Comparison of ENCODE assay signal across 1 cellular context in the genomic region with DNA sequence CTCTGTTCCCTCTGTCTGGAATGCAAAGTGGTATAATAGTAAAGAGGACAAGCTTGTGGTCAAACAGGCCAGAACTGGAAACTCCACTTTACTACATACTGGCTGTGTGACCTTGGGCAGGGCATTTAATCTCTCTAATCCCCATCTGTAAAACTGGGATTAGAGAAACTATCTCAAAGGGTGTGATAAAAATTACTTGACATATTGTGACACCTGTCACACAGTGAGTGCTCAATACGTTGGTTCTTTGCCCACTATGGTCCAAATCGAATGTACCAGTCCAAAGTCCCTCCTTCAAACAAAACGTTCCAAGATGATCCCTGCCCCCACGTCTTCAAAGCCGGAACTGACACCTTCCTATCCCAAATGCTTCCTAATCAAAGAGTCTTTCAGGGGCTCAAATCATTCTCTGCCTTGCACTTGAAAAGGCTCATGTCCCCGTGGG.
TF ChIP-seq lines count a peak whose summit lies in the region.

No MANE protein-coding gene starts in this region.

TF ChIP-seq in K562, 482 proteins besides CTCF, POLR2A, EP300 and RAD21:
- TF ChIP-seq ZNF311 (CRISPR knock-in tag; IDR thresholded peaks at IDR 0.05) (no peak), PCBP2 (IDR thresholded peaks at IDR 0.05; ENCODE audit: low read depth, low read length, poor library complexity, severe bottlenecking) (no peak), ELF2 (CRISPR knock-in tag; IDR thresholded peaks at IDR 0.05) (no peak), ZNF766 (CRISPR knock-in tag; conservative IDR thresholded peaks at IDR 0.05) (0 out of 2 replicates have a peak, but pooled peaks have one; percentile 38), CBFA2T3 (IDR thresholded peaks at IDR 0.05) (peak; percentile 17; the same call in 1 of the 2 replicates), NBN (IDR thresholded peaks at IDR 0.05; ENCODE audit: low read depth) (0 out of 2 replicates have a peak, but pooled peaks have one; percentile 37), NFATC3 (IDR thresholded peaks at IDR 0.05) (no peak), ESRRA (IDR thresholded peaks at IDR 0.05; ENCODE audit: borderline replicate concordance, low read depth) (0 out of 2 replicates have a peak, but pooled peaks have one; percentile 51), DPF2 (IDR thresholded peaks at IDR 0.05) (peak; percentile 17; the same call in 1 of the 2 replicates)
- TF ChIP-seq, protein P1, sequence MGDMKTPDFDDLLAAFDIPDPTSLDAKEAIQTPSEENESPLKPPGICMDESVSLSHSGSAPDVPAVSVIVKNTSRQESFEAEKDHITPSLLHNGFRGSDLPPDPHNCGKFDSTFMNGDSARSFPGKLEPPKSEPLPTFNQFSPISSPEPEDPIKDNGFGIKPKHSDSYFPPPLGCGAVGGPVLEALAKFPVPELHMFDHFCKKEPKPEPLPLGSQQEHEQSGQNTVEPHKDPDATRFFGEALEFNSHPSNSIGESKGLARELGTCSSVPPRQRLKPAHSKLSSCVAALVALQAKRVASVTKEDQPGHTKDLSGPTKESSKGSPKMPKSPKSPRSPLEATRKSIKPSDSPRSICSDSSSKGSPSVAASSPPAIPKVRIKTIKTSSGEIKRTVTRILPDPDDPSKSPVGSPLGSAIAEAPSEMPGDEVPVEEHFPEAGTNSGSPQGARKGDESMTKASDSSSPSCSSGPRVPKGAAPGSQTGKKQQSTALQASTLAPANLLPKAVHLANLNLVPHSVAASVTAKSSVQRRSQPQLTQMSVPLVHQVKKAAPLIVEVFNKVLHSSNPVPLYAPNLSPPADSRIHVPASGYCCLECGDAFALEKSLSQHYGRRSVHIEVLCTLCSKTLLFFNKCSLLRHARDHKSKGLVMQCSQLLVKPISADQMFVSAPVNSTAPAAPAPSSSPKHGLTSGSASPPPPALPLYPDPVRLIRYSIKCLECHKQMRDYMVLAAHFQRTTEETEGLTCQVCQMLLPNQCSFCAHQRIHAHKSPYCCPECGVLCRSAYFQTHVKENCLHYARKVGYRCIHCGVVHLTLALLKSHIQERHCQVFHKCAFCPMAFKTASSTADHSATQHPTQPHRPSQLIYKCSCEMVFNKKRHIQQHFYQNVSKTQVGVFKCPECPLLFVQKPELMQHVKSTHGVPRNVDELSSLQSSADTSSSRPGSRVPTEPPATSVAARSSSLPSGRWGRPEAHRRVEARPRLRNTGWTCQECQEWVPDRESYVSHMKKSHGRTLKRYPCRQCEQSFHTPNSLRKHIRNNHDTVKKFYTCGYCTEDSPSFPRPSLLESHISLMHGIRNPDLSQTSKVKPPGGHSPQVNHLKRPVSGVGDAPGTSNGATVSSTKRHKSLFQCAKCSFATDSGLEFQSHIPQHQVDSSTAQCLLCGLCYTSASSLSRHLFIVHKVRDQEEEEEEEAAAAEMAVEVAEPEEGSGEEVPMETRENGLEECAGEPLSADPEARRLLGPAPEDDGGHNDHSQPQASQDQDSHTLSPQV (IDR thresholded peaks at IDR 0.05), result peak; percentile 30; the same call in 1 of the 2 replicates
- TF ChIP-seq, protein P2, sequence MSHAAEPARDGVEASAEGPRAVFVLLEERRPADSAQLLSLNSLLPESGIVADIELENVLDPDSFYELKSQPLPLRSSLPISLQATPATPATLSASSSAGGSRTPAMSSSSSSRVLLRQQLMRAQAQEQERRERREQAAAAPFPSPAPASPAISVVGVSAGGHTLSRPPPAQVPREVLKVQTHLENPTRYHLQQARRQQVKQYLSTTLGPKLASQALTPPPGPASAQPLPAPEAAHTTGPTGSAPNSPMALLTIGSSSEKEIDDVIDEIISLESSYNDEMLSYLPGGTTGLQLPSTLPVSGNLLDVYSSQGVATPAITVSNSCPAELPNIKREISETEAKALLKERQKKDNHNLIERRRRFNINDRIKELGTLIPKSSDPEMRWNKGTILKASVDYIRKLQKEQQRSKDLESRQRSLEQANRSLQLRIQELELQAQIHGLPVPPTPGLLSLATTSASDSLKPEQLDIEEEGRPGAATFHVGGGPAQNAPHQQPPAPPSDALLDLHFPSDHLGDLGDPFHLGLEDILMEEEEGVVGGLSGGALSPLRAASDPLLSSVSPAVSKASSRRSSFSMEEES (CRISPR knock-in tag; IDR thresholded peaks at IDR 0.05), result no peak
- TF ChIP-seq, protein P3, sequence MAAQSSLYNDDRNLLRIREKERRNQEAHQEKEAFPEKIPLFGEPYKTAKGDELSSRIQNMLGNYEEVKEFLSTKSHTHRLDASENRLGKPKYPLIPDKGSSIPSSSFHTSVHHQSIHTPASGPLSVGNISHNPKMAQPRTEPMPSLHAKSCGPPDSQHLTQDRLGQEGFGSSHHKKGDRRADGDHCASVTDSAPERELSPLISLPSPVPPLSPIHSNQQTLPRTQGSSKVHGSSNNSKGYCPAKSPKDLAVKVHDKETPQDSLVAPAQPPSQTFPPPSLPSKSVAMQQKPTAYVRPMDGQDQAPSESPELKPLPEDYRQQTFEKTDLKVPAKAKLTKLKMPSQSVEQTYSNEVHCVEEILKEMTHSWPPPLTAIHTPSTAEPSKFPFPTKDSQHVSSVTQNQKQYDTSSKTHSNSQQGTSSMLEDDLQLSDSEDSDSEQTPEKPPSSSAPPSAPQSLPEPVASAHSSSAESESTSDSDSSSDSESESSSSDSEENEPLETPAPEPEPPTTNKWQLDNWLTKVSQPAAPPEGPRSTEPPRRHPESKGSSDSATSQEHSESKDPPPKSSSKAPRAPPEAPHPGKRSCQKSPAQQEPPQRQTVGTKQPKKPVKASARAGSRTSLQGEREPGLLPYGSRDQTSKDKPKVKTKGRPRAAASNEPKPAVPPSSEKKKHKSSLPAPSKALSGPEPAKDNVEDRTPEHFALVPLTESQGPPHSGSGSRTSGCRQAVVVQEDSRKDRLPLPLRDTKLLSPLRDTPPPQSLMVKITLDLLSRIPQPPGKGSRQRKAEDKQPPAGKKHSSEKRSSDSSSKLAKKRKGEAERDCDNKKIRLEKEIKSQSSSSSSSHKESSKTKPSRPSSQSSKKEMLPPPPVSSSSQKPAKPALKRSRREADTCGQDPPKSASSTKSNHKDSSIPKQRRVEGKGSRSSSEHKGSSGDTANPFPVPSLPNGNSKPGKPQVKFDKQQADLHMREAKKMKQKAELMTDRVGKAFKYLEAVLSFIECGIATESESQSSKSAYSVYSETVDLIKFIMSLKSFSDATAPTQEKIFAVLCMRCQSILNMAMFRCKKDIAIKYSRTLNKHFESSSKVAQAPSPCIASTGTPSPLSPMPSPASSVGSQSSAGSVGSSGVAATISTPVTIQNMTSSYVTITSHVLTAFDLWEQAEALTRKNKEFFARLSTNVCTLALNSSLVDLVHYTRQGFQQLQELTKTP (IDR thresholded peaks at IDR 0.05; ENCODE audit: low read depth in 1 of 2, partially characterized antibody in 2 of 2), result peak in 1 of 2 experiments; percentile 60
